ENCODE assay signal across 10 cellular contexts in genomic region chr19:41870401-41870873, GRCh38. TPM values are rescaled to one million over a fixed set of nuclear protein-coding genes. Genes with fewer than 3 reads are reported as not detected.
DNase-seq lines count a peak whose midpoint lies in the region; ATAC-seq, FAIRE-seq and TF ChIP-seq lines count a peak whose summit lies in the region.
"Had no signal": no experiment of that assay in that cellular context is flagged by ENCODE, and none has a peak within 500 bp of the region (broad histone marks: within the 10 kb centered on the region; RNA-seq: fewer than 3 reads in every experiment).

No MANE protein-coding gene starts in this region.

- POLR2A ChIA-PET in WTC11 (lab: Charles Lee), result interaction anchor here (0.7 to 4.3 kb wide), 4 partner anchors 10 to 1328 kb away, joined by 4 to 30 read pairs (median 9); partner anchors contain the start of gene RPS19

- peaks cover 50% of the 10 kb centered on the region for H3K36me3 Mint-ChIP-seq in WTC11

- intact Hi-C loops in esophagus squamous epithelium (cut with DNase I), result loop anchor here (10.0 kb wide), 1 partner anchor 84 kb away; the partner anchor contains the start of gene RABAC1

- H3K36me3 ChIP-seq in cardiac muscle cell (peaks cover 31% of the 10 kb centered on the region), esophagus squamous epithelium (peaks cover 21 to 75% (median 38%) of the 10 kb centered on the region in 3 donors)

- CTCF ChIA-PET in WTC11 (lab: Charles Lee), result interaction anchor here (0.7 to 3.7 kb wide), 4 partner anchors 10 to 531 kb away, joined by 3 to 46 read pairs (median 4); partner anchors contain the start of genes ARHGEF1 and RPS19

- H3K9me3 Mint-ChIP-seq in WTC11, result no peaks in the 10 kb centered on the region

- H3K27ac Mint-ChIP-seq in WTC11, result peak overlapping the region; percentile 63; the same call in 1 of the 2 replicates

- TF ChIP-seq CTCF in WTC11 (IDR thresholded peaks at IDR 0.05) (no peak), cardiac muscle cell (IDR thresholded peaks at IDR 0.05; ENCODE audit: low read depth, low read length) (no peak), esophagus squamous epithelium (IDR thresholded peaks at IDR 0.05) (no peak)

- H3K4me1 Mint-ChIP-seq in WTC11, result peaks cover 17% of the 10 kb centered on the region

- H3K27ac ChIP-seq in cardiac muscle cell (peak overlapping the region; percentile 48), esophagus squamous epithelium (no peak overlapping the region)

- no peak overlapping the region for H3K4me3 Mint-ChIP-seq in WTC11

- ATAC-seq in WTC11 (no peak), GM21423 (IDR thresholded peaks at IDR 0.05; ENCODE audit: unreplicated experiment) (no peak), GM19328 (IDR thresholded peaks at IDR 0.05; ENCODE audit: unreplicated experiment) (no peak), HG02884 (IDR thresholded peaks at IDR 0.05; ENCODE audit: unreplicated experiment) (no peak)

- no peaks in the 10 kb centered on the region for H3K27me3 Mint-ChIP-seq in WTC11 (ENCODE audit: low read depth)

- DNase-seq in AG08395 (ENCODE audit: low spot score), result peak; percentile 40
- peak; percentile 69 for DNase-seq in H54 (ENCODE audit: insufficient read length, low spot score)
- no peak for DNase-seq in WTC11 (ENCODE audit: low spot score)
- DNase-seq in cardiac muscle cell (ENCODE audit: low read depth in 1 of 2, low spot score in 1 of 2), result peak in 1 of 2 donors; percentile 60
- DNase-seq in esophagus squamous epithelium (lab: John Stamatoyannopoulos, UW), result no peak
- DNase-seq: amniotic stem cell had no signal

- no peak for FAIRE-seq in H54 (lab: Jason Lieb, UNC)

- H3K4me1 ChIP-seq in cardiac muscle cell (ENCODE audit: low read depth), result no peaks in the 10 kb centered on the region
- H3K4me1 ChIP-seq in esophagus squamous epithelium, result peaks cover 0 to 69% (median 15%) of the 10 kb centered on the region in 3 donors

- H3K9me3 ChIP-seq in cardiac muscle cell (ENCODE audit: low read depth) (no peaks in the 10 kb centered on the region), esophagus squamous epithelium (no peaks in the 10 kb centered on the region)

- 57 to 60% methylated on average over 3 of the region's 3 CpGs for WGBS in esophagus squamous epithelium, 2 donors

- H3K27me3 ChIP-seq in cardiac muscle cell, result no peaks in the 10 kb centered on the region
- no peaks in the 10 kb centered on the region for H3K27me3 ChIP-seq in esophagus squamous epithelium

- TF ChIP-seq POLR2A in H54 (IDR thresholded peaks at IDR 0.05; ENCODE audit: low read depth, low read length), result no peak
- no peak for TF ChIP-seq POLR2A in esophagus squamous epithelium (IDR thresholded peaks at IDR 0.05)

- H3K4me3 ChIP-seq in cardiac muscle cell (no peak overlapping the region), esophagus squamous epithelium (no peak overlapping the region)

TF ChIP-seq in WTC11, 78 proteins besides CTCF, POLR2A, EP300 and RAD21:
- TF ChIP-seq EMX1 (CRISPR knock-in tag; IDR thresholded peaks at IDR 0.05), result 0 out of 2 replicates have a peak, but pooled peaks have one; percentile 61
- no peak for TF ChIP-seq ZNF263 (CRISPR knock-in tag; IDR thresholded peaks at IDR 0.05; ENCODE audit: low read depth)
- 0 out of 2 replicates have a peak, but pooled peaks have one; percentile 6 for TF ChIP-seq ZNF425 (CRISPR knock-in tag; conservative IDR thresholded peaks at IDR 0.05)
TF ChIP-seq in WTC11: peak in this region for 2.

RNA-seq across cellular contexts. Expression of gene CD79A, which starts 6.6 kb away (rescaled TPM):
- total RNA-seq in WTC11 (2021) (0.42 to 1.2 TPM (median 0.71 TPM) in 3 replicates), cardiac muscle cell (0.11 TPM in 1 of 2 replicates, not detected in the other), esophagus squamous epithelium (1 to 10 TPM in 2 of 4 donors, not detected in 2; 1.7 to 3.1 TPM)
- 0.22 and 0.24 TPM in 2 replicates for polyA plus RNA-seq in cardiac muscle cell

RNA-seq across cellular contexts. Expression of gene RPS19, which starts 10.4 kb away (rescaled TPM):
- total RNA-seq in WTC11 (2021) (3,152 to 3,787 TPM (median 3,713 TPM) in 3 replicates), cardiac muscle cell (1,651 and 2,830 TPM in 2 replicates), esophagus squamous epithelium (1,000 to 10,000 TPM in 3 of 4 donors, 100 to 1,000 TPM in 1; 922 to 1,801 (median 1,460) TPM)
- polyA plus RNA-seq in cardiac muscle cell, result 1,323 and 1,693 TPM in 2 replicates

RNA-seq across cellular contexts. Expression of gene ARHGEF1, which starts 12.5 kb away (rescaled TPM):
- total RNA-seq in WTC11 (2021) (77.2 to 102 TPM (median 82.9 TPM) in 3 replicates), cardiac muscle cell (19.2 and 49.9 TPM in 2 replicates), esophagus squamous epithelium (10 to 100 TPM; 31.0 to 59.5 (median 56.2) TPM)
- 40.1 and 68.1 TPM in 2 replicates for polyA plus RNA-seq in cardiac muscle cell

RNA-seq across cellular contexts. Expression of gene DMRTC2, which starts 25.6 kb away (rescaled TPM):
- not detected in 3 replicates for total RNA-seq in WTC11 (2021)
- not detected in 2 replicates for total RNA-seq in cardiac muscle cell
- polyA plus RNA-seq in cardiac muscle cell, result not detected in 2 replicates
- not detected for total RNA-seq in esophagus squamous epithelium
- total RNA-seq: mononuclear cell had no signal

RNA-seq across cellular contexts. Expression of gene LYPD4, which starts 26.0 kb away (rescaled TPM):
- not detected in 3 replicates for total RNA-seq in WTC11 (2021)
- not detected in 2 replicates for total RNA-seq in cardiac muscle cell
- not detected in 2 replicates for polyA plus RNA-seq in cardiac muscle cell
- total RNA-seq in esophagus squamous epithelium, result not detected
- total RNA-seq: mononuclear cell had no signal

Comparison
In these comparisons a context has a peak if more than half of its experiments do, and no peak if none do; other contexts are left out.
1. DNase-seq: peak in AG08395 (single experiment) and H54 (single experiment); none in WTC11 (single experiment) and esophagus squamous epithelium (single experiment).